ENCODE assay signal across 8 cellular contexts in the genomic region with DNA sequence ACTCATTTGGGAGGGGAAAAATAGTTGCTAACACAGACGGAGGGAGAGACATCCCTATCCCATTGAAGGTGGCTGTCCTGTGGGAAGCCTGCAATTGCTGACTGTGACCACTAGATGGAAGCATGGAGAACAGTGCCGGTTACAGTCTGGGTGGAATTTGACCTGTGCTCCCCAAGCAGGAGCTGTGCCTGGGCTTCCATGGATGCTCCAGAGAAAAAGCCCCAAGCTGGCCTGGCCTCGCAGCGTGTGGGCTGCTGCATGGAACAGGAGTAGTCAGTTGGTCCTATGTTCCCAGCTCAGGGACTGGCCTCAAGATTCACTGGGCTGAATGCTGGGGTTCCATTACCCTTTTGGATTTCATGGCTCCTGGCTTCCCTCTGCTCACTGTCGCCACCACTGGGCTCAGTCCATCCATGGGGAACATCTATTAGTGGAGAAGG.
A peak's percentile ranks its signal among the peaks of the same experiment; 100 is the strongest.
DNase-seq lines count a peak whose midpoint lies in the region; ATAC-seq and TF ChIP-seq lines count a peak whose summit lies in the region.

No MANE protein-coding gene starts in this region.

- no peaks in the 10 kb centered on the region for H3F3A ChIP-seq in GM23338 (replicated peaks; ENCODE audit: low read depth)

- peak in 4 of 10 experiments; percentile 2 to 11 (median 10) for DNase-seq in CD4-positive, alpha-beta T cell
- DNase-seq in GM23338 (ENCODE audit: low spot score) (peak; percentile 78), NCI-H748 (lab: John Stamatoyannopoulos, UW; ENCODE audit: unreplicated experiment) (peak; percentile 50), activated T-cell treated with anti-CD3 and anti-CD28 coated beads for 1 hour (ENCODE audit: low read depth) (peak; percentile 10), foreskin fibroblast (peak; percentile 6 to 57), osteoblast (ENCODE audit: insufficient read length, low spot score, missing footprints) (no peak)

- H3K36me3 Mint-ChIP-seq in CD4-positive, alpha-beta T cell (ENCODE audit: low read depth): no peaks in the 10 kb centered on the region
- peaks cover 7% of the 10 kb centered on the region; the same call in 2 of the 3 replicates for H3K36me3 Mint-ChIP-seq in GM23338 (ENCODE audit: low read depth)

- no peak overlapping the region for H3K4me3 Mint-ChIP-seq in CD4-positive, alpha-beta T cell
- no peak overlapping the region for H3K4me3 Mint-ChIP-seq in GM23338

- H4K20me1 ChIP-seq in GM23338 (replicated peaks; ENCODE audit: insufficient read depth) (no peaks in the 10 kb centered on the region), osteoblast (ENCODE audit: insufficient read depth, low read length) (no peaks in the 10 kb centered on the region)

- H2AFZ ChIP-seq in GM23338 (peak overlapping the region; percentile 93), osteoblast (ENCODE audit: low read length) (no peak overlapping the region)

- H3K36me3 ChIP-seq in GM23338 (ENCODE audit: insufficient read depth) (no peaks in the 10 kb centered on the region), osteoblast (ENCODE audit: insufficient read depth, low read length) (no peaks in the 10 kb centered on the region)

- H3K27me3 ChIP-seq in CD4-positive, alpha-beta T cell (ENCODE audit: control insufficient read depth, insufficient read depth, low read length): no peaks in the 10 kb centered on the region
- H3K27me3 ChIP-seq in GM23338 (ENCODE audit: insufficient read depth) (no peaks in the 10 kb centered on the region), osteoblast (ENCODE audit: insufficient read depth, low read length) (no peaks in the 10 kb centered on the region)

- no peak overlapping the region for H3K27ac Mint-ChIP-seq in CD4-positive, alpha-beta T cell
- no peak overlapping the region for H3K27ac Mint-ChIP-seq in GM23338

- H3K9me2 ChIP-seq in GM23338 (ENCODE audit: insufficient read depth): 0 out of 2 replicates have a peak, but pooled peaks cover 4% of the 10 kb centered on the region

- ATAC-seq in CD4-positive, alpha-beta T cell (ENCODE audit: poor library complexity): peak; percentile 61
- ATAC-seq in GM23338: peak; percentile 84
- no peak for ATAC-seq in HG03571 (IDR thresholded peaks at IDR 0.05; ENCODE audit: unreplicated experiment)
- no peak for ATAC-seq in HG02763 (IDR thresholded peaks at IDR 0.05; ENCODE audit: unreplicated experiment)

- H3K4me3 ChIP-seq in GM23338: no peak overlapping the region
- no peak overlapping the region for H3K4me3 ChIP-seq in foreskin fibroblast (ENCODE audit: low read depth in 1 of 2, low read length in 2 of 2)
- H3K4me3 ChIP-seq in osteoblast (ENCODE audit: insufficient read depth, low read length): no peak overlapping the region

- no peaks in the 10 kb centered on the region for H3K4me1 ChIP-seq in GM23338 (ENCODE audit: insufficient read depth)
- H3K4me1 ChIP-seq in osteoblast (ENCODE audit: insufficient read depth, low read length): no peaks in the 10 kb centered on the region

- no peak overlapping the region for H3K4me2 ChIP-seq in GM23338
- H3K4me2 ChIP-seq in osteoblast (ENCODE audit: insufficient read depth, low read length): no peak overlapping the region

- CTCF ChIA-PET in CD4-positive, alpha-beta T cell (lab: Charles Lee): interaction anchor here (1.2 kb wide), 1 partner anchor 19 kb away, joined by 3 read pairs; no protein-coding TSS in a partner anchor

- TF ChIP-seq CTCF in CD4-positive, alpha-beta T cell (IDR thresholded peaks at IDR 0.05): peak; percentile 95
- peak; percentile 73 to 81 for TF ChIP-seq CTCF in GM23338 (conservative IDR thresholded peaks at IDR 0.05; ENCODE audit: low read depth in 2 of 2)
- TF ChIP-seq CTCF in foreskin fibroblast (IDR thresholded peaks at IDR 0.05; ENCODE audit: low read depth, low read length): peak; percentile 93
- peak; percentile 88 for TF ChIP-seq CTCF in osteoblast (IDR thresholded peaks at IDR 0.05; ENCODE audit: extremely low read depth, low read depth, low read length)

- no peaks in the 10 kb centered on the region for H3K27me3 Mint-ChIP-seq in CD4-positive, alpha-beta T cell
- peaks cover 2% of the 10 kb centered on the region for H3K27me3 Mint-ChIP-seq in GM23338 (ENCODE audit: insufficient read depth, low read depth, poor library complexity)

- intact Hi-C loops in CD4-positive, alpha-beta T cell (cut with DNase I, micrococcal nuclease): loop anchor here in 1 of 2 experiments (10.0 kb wide), 1 partner anchor 1670 kb away; no protein-coding TSS in a partner anchor

- H3K9me3 ChIP-seq in CD4-positive, alpha-beta T cell (ENCODE audit: control insufficient read depth, low read length): no peaks in the 10 kb centered on the region
- no peaks in the 10 kb centered on the region for H3K9me3 ChIP-seq in osteoblast (ENCODE audit: low read depth, low read length)

- no peaks in the 10 kb centered on the region for H3K4me1 Mint-ChIP-seq in CD4-positive, alpha-beta T cell (ENCODE audit: low read depth)
- no peaks in the 10 kb centered on the region; the same call in 2 of the 3 replicates for H3K4me1 Mint-ChIP-seq in GM23338

- no peaks in the 10 kb centered on the region for H3K79me2 ChIP-seq in GM23338 (replicated peaks; ENCODE audit: insufficient read depth)
- no peaks in the 10 kb centered on the region for H3K79me2 ChIP-seq in osteoblast (ENCODE audit: insufficient read depth, low read length)

- POLR2A ChIA-PET in CD4-positive, alpha-beta T cell (lab: Charles Lee): no interaction called here

- no peaks in the 10 kb centered on the region for H3K9me3 Mint-ChIP-seq in CD4-positive, alpha-beta T cell
- peaks cover 79% of the 10 kb centered on the region for H3K9me3 Mint-ChIP-seq in GM23338

- no peak overlapping the region for H3K27ac ChIP-seq in CD4-positive, alpha-beta T cell (ENCODE audit: low read depth, low read length)
- H3K27ac ChIP-seq in GM23338 (ENCODE audit: low read depth) (no peak overlapping the region), osteoblast (ENCODE audit: low read depth, low read length) (no peak overlapping the region)

TF ChIP-seq in GM23338, 12 proteins besides CTCF, POLR2A, EP300 and RAD21 (continues in another document):
- TF ChIP-seq, protein P1, sequence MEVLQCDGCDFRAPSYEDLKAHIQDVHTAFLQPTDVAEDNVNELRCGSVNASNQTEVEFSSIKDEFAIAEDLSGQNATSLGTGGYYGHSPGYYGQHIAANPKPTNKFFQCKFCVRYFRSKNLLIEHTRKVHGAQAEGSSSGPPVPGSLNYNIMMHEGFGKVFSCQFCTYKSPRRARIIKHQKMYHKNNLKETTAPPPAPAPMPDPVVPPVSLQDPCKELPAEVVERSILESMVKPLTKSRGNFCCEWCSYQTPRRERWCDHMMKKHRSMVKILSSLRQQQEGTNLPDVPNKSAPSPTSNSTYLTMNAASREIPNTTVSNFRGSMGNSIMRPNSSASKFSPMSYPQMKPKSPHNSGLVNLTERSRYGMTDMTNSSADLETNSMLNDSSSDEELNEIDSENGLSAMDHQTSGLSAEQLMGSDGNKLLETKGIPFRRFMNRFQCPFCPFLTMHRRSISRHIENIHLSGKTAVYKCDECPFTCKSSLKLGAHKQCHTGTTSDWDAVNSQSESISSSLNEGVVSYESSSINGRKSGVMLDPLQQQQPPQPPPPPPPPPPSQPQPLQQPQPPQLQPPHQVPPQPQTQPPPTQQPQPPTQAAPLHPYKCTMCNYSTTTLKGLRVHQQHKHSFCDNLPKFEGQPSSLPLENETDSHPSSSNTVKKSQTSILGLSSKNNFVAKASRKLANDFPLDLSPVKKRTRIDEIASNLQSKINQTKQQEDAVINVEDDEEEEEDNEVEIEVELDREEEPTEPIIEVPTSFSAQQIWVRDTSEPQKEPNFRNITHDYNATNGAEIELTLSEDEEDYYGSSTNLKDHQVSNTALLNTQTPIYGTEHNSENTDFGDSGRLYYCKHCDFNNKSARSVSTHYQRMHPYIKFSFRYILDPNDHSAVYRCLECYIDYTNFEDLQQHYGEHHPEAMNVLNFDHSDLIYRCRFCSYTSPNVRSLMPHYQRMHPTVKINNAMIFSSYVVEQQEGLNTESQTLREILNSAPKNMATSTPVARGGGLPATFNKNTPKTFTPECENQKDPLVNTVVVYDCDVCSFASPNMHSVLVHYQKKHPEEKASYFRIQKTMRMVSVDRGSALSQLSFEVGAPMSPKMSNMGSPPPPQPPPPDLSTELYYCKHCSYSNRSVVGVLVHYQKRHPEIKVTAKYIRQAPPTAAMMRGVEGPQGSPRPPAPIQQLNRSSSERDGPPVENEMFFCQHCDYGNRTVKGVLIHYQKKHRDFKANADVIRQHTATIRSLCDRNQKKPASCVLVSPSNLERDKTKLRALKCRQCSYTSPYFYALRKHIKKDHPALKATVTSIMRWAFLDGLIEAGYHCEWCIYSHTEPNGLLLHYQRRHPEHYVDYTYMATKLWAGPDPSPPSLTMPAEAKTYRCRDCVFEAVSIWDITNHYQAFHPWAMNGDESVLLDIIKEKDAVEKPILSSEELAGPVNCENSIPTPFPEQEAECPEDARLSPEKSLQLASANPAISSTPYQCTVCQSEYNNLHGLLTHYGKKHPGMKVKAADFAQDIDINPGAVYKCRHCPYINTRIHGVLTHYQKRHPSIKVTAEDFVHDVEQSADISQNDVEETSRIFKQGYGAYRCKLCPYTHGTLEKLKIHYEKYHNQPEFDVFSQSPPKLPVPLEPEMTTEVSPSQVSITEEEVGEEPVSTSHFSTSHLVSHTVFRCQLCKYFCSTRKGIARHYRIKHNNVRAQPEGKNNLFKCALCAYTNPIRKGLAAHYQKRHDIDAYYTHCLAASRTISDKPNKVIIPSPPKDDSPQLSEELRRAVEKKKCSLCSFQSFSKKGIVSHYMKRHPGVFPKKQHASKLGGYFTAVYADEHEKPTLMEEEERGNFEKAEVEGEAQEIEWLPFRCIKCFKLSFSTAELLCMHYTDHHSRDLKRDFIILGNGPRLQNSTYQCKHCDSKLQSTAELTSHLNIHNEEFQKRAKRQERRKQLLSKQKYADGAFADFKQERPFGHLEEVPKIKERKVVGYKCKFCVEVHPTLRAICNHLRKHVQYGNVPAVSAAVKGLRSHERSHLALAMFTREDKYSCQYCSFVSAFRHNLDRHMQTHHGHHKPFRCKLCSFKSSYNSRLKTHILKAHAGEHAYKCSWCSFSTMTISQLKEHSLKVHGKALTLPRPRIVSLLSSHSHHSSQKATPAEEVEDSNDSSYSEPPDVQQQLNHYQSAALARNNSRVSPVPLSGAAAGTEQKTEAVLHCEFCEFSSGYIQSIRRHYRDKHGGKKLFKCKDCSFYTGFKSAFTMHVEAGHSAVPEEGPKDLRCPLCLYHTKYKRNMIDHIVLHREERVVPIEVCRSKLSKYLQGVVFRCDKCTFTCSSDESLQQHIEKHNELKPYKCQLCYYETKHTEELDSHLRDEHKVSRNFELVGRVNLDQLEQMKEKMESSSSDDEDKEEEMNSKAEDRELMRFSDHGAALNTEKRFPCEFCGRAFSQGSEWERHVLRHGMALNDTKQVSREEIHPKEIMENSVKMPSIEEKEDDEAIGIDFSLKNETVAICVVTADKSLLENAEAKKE (CRISPR knock-in tag; IDR thresholded peaks at IDR 0.05): peak; percentile 97

Comparison
In these comparisons a context has a peak if more than half of its experiments do, and no peak if none do; other contexts are left out.
1. ATAC-seq: peak in CD4-positive, alpha-beta T cell (single experiment) and GM23338 (single experiment); none in HG03571 (single experiment) and HG02763 (single experiment).
2. Peak in every context shown above with its lines, with median percentiles within 50 percentile points of each other: CTCF ChIP-seq.